8 cellular contexts compared by ENCODE assay signal in the genomic region with DNA sequence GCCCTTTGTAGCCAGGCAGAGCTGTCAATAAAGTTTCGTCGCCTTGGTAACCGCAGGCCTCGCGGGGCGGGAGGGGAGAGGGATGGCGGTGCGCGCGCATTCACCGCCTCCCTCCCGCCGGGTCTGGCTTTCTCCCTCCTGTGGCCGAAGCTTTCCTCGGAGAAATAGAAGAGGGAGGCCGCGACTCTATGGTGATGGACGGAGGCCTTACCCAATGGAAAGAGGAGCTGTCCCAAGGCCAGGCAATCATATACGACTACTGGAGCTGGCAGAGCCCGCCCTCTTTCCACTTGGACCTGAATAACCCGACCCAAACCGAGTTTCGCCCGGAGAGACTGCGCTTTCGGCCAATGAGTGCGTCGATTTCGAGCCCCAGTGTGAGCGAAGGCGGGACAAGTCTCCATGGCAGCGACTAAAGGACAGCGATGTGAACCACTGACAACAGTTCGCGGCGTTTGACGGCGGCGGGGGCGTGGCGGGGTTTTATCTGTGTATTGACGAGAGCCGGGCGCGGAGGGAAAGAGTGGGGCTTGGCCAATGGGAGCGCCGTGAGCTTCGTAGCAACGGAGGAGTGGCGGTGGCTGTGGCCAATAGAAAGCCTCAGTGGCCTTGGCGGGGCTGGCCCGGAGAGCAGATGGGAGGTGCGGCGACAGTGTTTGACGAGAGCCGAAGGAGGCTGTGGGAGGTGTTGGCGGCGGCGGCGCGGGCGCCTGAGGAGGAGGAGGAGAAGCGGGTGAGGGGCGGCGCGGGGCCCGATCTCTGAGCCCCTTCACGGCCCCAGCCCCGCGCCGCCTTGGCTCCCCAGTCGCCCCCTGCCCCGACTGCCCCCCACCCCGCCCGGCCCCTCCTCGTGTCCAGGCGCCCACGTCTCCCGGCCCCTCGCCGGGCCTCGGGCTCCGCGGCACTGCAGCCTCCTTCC. TPM values are rescaled to one million over a fixed set of nuclear protein-coding genes. Genes with fewer than 3 reads are reported as not detected.
DNase-seq lines count a peak whose midpoint lies in the region; ATAC-seq and TF ChIP-seq lines count a peak whose summit lies in the region.

A gene (plus strand): TSS at position 652 of the 919 bp plus-strand sequence. CDS start 2,061 bp downstream, outside the sequence.

- DNase-seq in DMS 273 treated with DMSO at 0.1 percent for 48 hours (lab: John Stamatoyannopoulos, UW) = peak; percentile 100
- peak; percentile 100 for DNase-seq in IMR-90
- DNase-seq in OCI-M1 (lab: John Stamatoyannopoulos, UW) = peak; percentile 100
- DNase-seq in activated T-cell treated with anti-CD3 and anti-CD28 coated beads for 24 hours (ENCODE audit: low read depth) = peak; percentile 100
- peak; percentile 98 for DNase-seq in epidermal melanocyte (ENCODE audit: insufficient read length, low spot score)
- peak; percentile 100 for DNase-seq in middle frontal gyrus (ENCODE audit: extremely low spot score, low spot score)
- peak; percentile 100 for DNase-seq in stimulated activated CD8-positive, alpha-beta memory T cell treated with anti-CD3 and anti-CD28 coated beads, Interleukin-2, amount 100 ng/mL, for 48 hours (ENCODE audit: low read depth in 2 of 2)

- H3K56ac ChIP-seq in IMR-90 (ENCODE audit: extremely low read depth, insufficient read depth, low read length) = peak within 1 kb of the TSS; percentile 35; the same call in 1 of the 2 replicates

- peak within 1 kb of the TSS; percentile 88 for H3K27ac ChIP-seq in IMR-90 (ENCODE audit: insufficient read depth, low read length)

- H4K91ac ChIP-seq in IMR-90 (ENCODE audit: insufficient read depth, low read depth, low read length) = peak within 1 kb of the TSS; percentile 57

- H2AK5ac ChIP-seq in IMR-90 (ENCODE audit: low read depth, low read length) = peak within 1 kb of the TSS; percentile 79

- H3K23ac ChIP-seq in IMR-90 (ENCODE audit: low read depth, low read length) = peak within 1 kb of the TSS; percentile 33; the same call in 1 of the 2 replicates

- H3K9me1 ChIP-seq in IMR-90 (ENCODE audit: insufficient read depth, low read length) = peaks cover 10% of the 10 kb centered on the region; the same call in 1 of the 2 replicates

- H3K4me1 ChIP-seq in IMR-90 (ENCODE audit: control insufficient read depth, insufficient read depth, low read length) = peaks cover 10% of the 10 kb centered on the region

- H4K8ac ChIP-seq in IMR-90 (ENCODE audit: low read depth in 2 of 2, low read length in 2 of 2) = peak within 1 kb of the TSS; percentile 11 to 92; a peak in 3 of 4 replicates

- H2AK9ac ChIP-seq in IMR-90 (replicated peaks; ENCODE audit: low read depth, low read length, poor library complexity) = peak within 1 kb of the TSS; percentile 97

- H3K36me3 ChIP-seq in IMR-90 (ENCODE audit: control insufficient read depth, insufficient read depth, low read length) = peaks cover 7% of the 10 kb centered on the region; the same call in 1 of the 2 replicates

- 0 out of 2 replicates have a peak within 1 kb of the TSS, but pooled peaks have one; percentile 15 for H2BK20ac ChIP-seq in IMR-90 (ENCODE audit: low read depth, low read length)

- peaks cover 6% of the 10 kb centered on the region for H4K20me1 ChIP-seq in IMR-90 (ENCODE audit: insufficient read depth, low read length)

- POLR2A ChIA-PET in IMR-90 (lab: Charles Lee; ENCODE audit: unreplicated experiment) = interaction anchor here (0.6 kb wide), 1 partner anchor 18 kb away, joined by 4 read pairs; no protein-coding TSS in a partner anchor

- ATAC-seq in GM21528 (IDR thresholded peaks at IDR 0.05; ENCODE audit: low FRiP score, unreplicated experiment) = peak; percentile 86
- ATAC-seq in IMR-90 (ENCODE audit: low read depth) = peak; percentile 93

- H3K18ac ChIP-seq in IMR-90 (ENCODE audit: low read depth, low read length) = peak within 1 kb of the TSS; percentile 39

- H3K4me2 ChIP-seq in IMR-90 (ENCODE audit: low read depth, low read length) = peak within 1 kb of the TSS; percentile 95

- intact Hi-C loops in IMR-90 (cut with micrococcal nuclease) = no loop called here

- H2AFZ ChIP-seq in IMR-90 (replicated peaks; ENCODE audit: low read length, poor library complexity) = peak within 1 kb of the TSS; percentile 95

- peak within 1 kb of the TSS; percentile 77 for H2BK5ac ChIP-seq in IMR-90 (ENCODE audit: low read depth, low read length, poor library complexity, severe bottlenecking)

- peaks cover 4 to 17% of the 10 kb centered on the region in 2 experiments; a peak in 3 of 4 replicates for H3K79me1 ChIP-seq in IMR-90 (ENCODE audit: low read depth in 1 of 2, low read length in 2 of 2)

- TF ChIP-seq RAD21 in IMR-90 (IDR thresholded peaks at IDR 0.05; ENCODE audit: low read length) = peak; percentile 21; the same call in 1 of the 2 replicates

- peak; percentile 68; the same call in 1 of the 2 replicates for TF ChIP-seq POLR2A in IMR-90 (IDR thresholded peaks at IDR 0.05; ENCODE audit: low read depth, low read length)

- H2BK15ac ChIP-seq in IMR-90 (ENCODE audit: low read depth, low read length) = peak within 1 kb of the TSS; percentile 37; the same call in 1 of the 3 replicates

- H3K4me3 ChIP-seq in IMR-90 (ENCODE audit: insufficient read depth, low read depth, low read length) = peak within 1 kb of the TSS; percentile 87

- H3K9ac ChIP-seq in IMR-90 (ENCODE audit: low read depth, low read length) = peak within 1 kb of the TSS; percentile 92

- no peaks in the 10 kb centered on the region for H3K27me3 ChIP-seq in IMR-90 (ENCODE audit: control insufficient read depth, insufficient read depth, low read length)

- H2BK120ac ChIP-seq in IMR-90 (ENCODE audit: low read depth, low read length) = peak within 1 kb of the TSS; percentile 75

- TF ChIP-seq CTCF in IMR-90 (conservative IDR thresholded peaks at IDR 0.05; ENCODE audit: low read depth, low read length) = peak; percentile 55

- CTCF ChIA-PET in IMR-90 (lab: Yijun Ruan, JAX) = interaction anchor here (0.6 to 1.5 kb wide), 3 partner anchors 37 to 175 kb away, joined by 3 to 11 read pairs (median 5); a partner anchor contains a TSS

- dilution Hi-C loops in IMR-90 (cut with HindIII; ENCODE audit: low sequenced_read_pairs, unreplicated experiment) = no loop called here

- in situ Hi-C loops in IMR-90 (cut with MboI; ENCODE audit: low sequenced_read_pairs) = no loop called here

- H3K4ac ChIP-seq in IMR-90 (ENCODE audit: low read depth, low read length) = peak within 1 kb of the TSS; percentile 76

- peak within 1 kb of the TSS; percentile 44 for H4K5ac ChIP-seq in IMR-90 (ENCODE audit: low read depth, low read length)

- no peaks in the 10 kb centered on the region for H3K9me3 ChIP-seq in IMR-90 (ENCODE audit: control insufficient read depth, insufficient read depth, low read length)

- peak within 1 kb of the TSS; percentile 69 for H3K14ac ChIP-seq in IMR-90 (replicated peaks; ENCODE audit: low read depth, low read length)

- no TSS peak for BruUV-seq in IMR-90 (replicated peaks; lab: Mats Ljungman, UMichigan)

- 0% methylated on average over 17 of the region's 84 CpGs; no CpG with 5 or more reads in 1 of the 2 experiments for WGBS in IMR-90 (ENCODE audit: extremely low coverage in 2 of 2, insufficient read length in 1 of 2), 2 experiments

TF ChIP-seq in IMR-90, 13 proteins besides CTCF, POLR2A, EP300 and RAD21:
- TF ChIP-seq SMC3 (IDR thresholded peaks at IDR 0.05; ENCODE audit: low read depth, low read length) (no peak), MXI1 (IDR thresholded peaks at IDR 0.05; ENCODE audit: borderline replicate concordance, low read depth, low read length) (0 out of 2 replicates have a peak, but pooled peaks have one; percentile 36), MAZ (IDR thresholded peaks at IDR 0.05; ENCODE audit: borderline replicate concordance, low read depth, low read length) (peak; percentile 98), FOS (IDR thresholded peaks at IDR 0.05; ENCODE audit: low read depth, low read length) (peak; percentile 53; the same call in 1 of the 2 replicates)

RNA-seq across cellular contexts. Expression of the gene that starts here (rescaled TPM):
- 1.8 and 1.9 TPM in 2 replicates for total RNA-seq in IMR-90 (2012; rRNA removed)
- polyA plus RNA-seq in IMR-90 (2012; rRNA removed) = 5.9 and 6.9 TPM in 2 replicates
- 5.3 and 5.4 TPM in 2 replicates for polyA plus RNA-seq in IMR-90 (2012; cell fraction: cytosol; rRNA removed)
- 48.9 and 79.4 TPM in 2 replicates for polyA plus RNA-seq in IMR-90 (2012; cell fraction: nucleus; rRNA removed; ENCODE audit: low replicate concordance)

Comparison
In these comparisons a context has a peak if more than half of its experiments do, and no peak if none do; other contexts are left out.
1. Peak in every context shown above with its lines: DNase-seq, ATAC-seq, H3K4me3 ChIP-seq and H3K27ac ChIP-seq.